In genomic region chr4:168394556-168394955, GRCh38 we compare ENCODE assay signal across 30 cellular contexts.
"Had no signal": no experiment of that assay in that cellular context is flagged by ENCODE, and none has a peak within 500 bp of the region (broad histone marks: within the 10 kb centered on the region; RNA-seq: fewer than 3 reads in every experiment).

No MANE protein-coding gene starts in this region.

- H3K36me3 ChIP-seq: breast epithelium, cardiac muscle cell had no signal

- H3K9me3 ChIP-seq: ascending aorta, breast epithelium had no signal

- H3K4me1 ChIP-seq: adrenal gland, ascending aorta, breast epithelium had no signal

- FAIRE-seq: frontal cortex had no signal

- ATAC-seq: activated CD4-positive, alpha-beta T cell treated with anti-CD3 and anti-CD28 coated beads for 36 hours; activated CD8-positive, alpha-beta memory T cell treated with anti-CD3 and anti-CD28 coated beads, Interleukin-2, amount 10 ng/mL, durations not matched to agents 7 days and 5 days; activated CD8-positive, alpha-beta T cell treated with anti-CD3 and anti-CD28 coated beads, Interleukin-2, amount 10 ng/mL, durations not matched to agents 7 days and 5 days; activated naive CD8-positive, alpha-beta T cell treated with anti-CD3 and anti-CD28 coated beads, Interleukin-2, amount 50 U/mL, for 24 hours; esophagus mucosa; T-helper 17 cell had no signal

- H3K4me3 ChIP-seq: adrenal gland, ascending aorta, breast epithelium, cardiac muscle cell, coronary artery, dorsolateral prefrontal cortex had no signal

- H3K27ac ChIP-seq: adrenal gland, ascending aorta, breast epithelium, cardiac muscle cell, coronary artery, dorsolateral prefrontal cortex had no signal

- H3K27me3 ChIP-seq: adrenal gland, ascending aorta, breast epithelium, cardiac muscle cell, dorsolateral prefrontal cortex had no signal

- DNase-seq: activated CD4-positive, alpha-beta memory T cell treated with anti-CD3 and anti-CD28 coated beads for 36 hours; activated CD4-positive, alpha-beta T cell treated with anti-CD3 and anti-CD28 coated beads for 36 hours; activated CD4-positive, alpha-beta T cell treated with anti-CD3 and anti-CD28 coated beads, Interleukin-2, amount 10 ng/mL, durations not matched to agents 24 days and 14 days; activated CD4-positive, CD25-positive, alpha-beta regulatory T cell; activated CD4-positive, CD25-positive, alpha-beta regulatory T cell treated with anti-CD3 and anti-CD28 coated beads, Interleukin-2, amount 50 U/mL, for 72 hours; activated CD8-positive, alpha-beta memory T cell treated with anti-CD3 and anti-CD28 coated beads, Interleukin-2, amount 10 ng/mL, durations not matched to agents 7 days and 5 days; activated CD8-positive, alpha-beta memory T cell treated with anti-CD3 and anti-CD28 coated beads, Interleukin-2, amount 50 U/mL, for 4 hours; activated CD8-positive, alpha-beta T cell treated with anti-CD3 and anti-CD28 coated beads, Interleukin-2, amount 10 ng/mL, durations not matched to agents 7 days and 5 days; activated effector memory CD4-positive, alpha-beta T cell treated with anti-CD3 and anti-CD28 coated beads, Interleukin-2, amount 50 U/mL, for 16 hours; activated naive CD4-positive, alpha-beta T cell treated with anti-CD3 and anti-CD28 coated beads for 36 hours; activated naive CD8-positive, alpha-beta T cell treated with anti-CD3 and anti-CD28 coated beads for 36 hours; activated naive CD8-positive, alpha-beta T cell treated with anti-CD3 and anti-CD28 coated beads, Interleukin-2, amount 50 U/mL, for 24 hours; activated T-cell treated with anti-CD3 and anti-CD28 coated beads, Interleukin-2, amount 50 U/mL, for 1 hour; activated T-cell treated with anti-CD3 and anti-CD28 coated beads, Interleukin-2, amount 50 U/mL, for 48 hours; adrenal gland; central memory CD4-positive, alpha-beta T cell; cerebellar nuclear complex; dorsolateral prefrontal cortex; effector memory CD4-positive, alpha-beta T cell; endodermal cell; foreskin fibroblast; T-helper 1 cell; T-helper 17 cell; T1000 had no signal
